8 cellular contexts compared by ENCODE assay signal in genomic region chr7:17298102-17298839, GRCh38. TPM values are rescaled to one million over a fixed set of nuclear protein-coding genes. Genes with fewer than 3 reads are reported as not detected.
A peak's percentile ranks its signal among the peaks of the same experiment; 100 is the strongest.
DNase-seq lines count a peak whose midpoint lies in the region; ATAC-seq and TF ChIP-seq lines count a peak whose summit lies in the region.

Gene AHR (plus strand): TSS chr7:17298652. CDS start chr7:17299265, 613 bp downstream.

- intact Hi-C loops in right lobe of liver (cut with DNase I): loop anchor here in 1 of 2 donors (10.0 kb wide), 1 partner anchor 313 kb away; no protein-coding TSS in a partner anchor

- H3K4me3 ChIP-seq in right lobe of liver: peak within 1 kb of the TSS; percentile 77 to 88 (median 86)

- H3K4me1 ChIP-seq in right lobe of liver: peaks cover 0 to 8% (median 0%) of the 10 kb centered on the region in 4 donors

- 6% methylated on average over 19 of the region's 46 CpGs for WGBS in right lobe of liver (ENCODE audit: insufficient coverage, low coverage, low lambda C conversion rate, missing lambda C conversion rate)

- TF ChIP-seq POLR2A in right lobe of liver (IDR thresholded peaks at IDR 0.05): peak; percentile 96

- TF ChIP-seq CTCF in right lobe of liver (IDR thresholded peaks at IDR 0.05): no peak

- H3K27ac ChIP-seq in right lobe of liver: peak within 1 kb of the TSS; percentile 88 to 96 (median 96)

- no peaks in the 10 kb centered on the region for H3K9me3 ChIP-seq in right lobe of liver

- H3K27me3 ChIP-seq in right lobe of liver: no peaks in the 10 kb centered on the region

- DNase-seq in AG08396 (ENCODE audit: low spot score) (peak; percentile 94), NCI-H524 treated with DMSO at 0.1 percent for 48 hours (lab: John Stamatoyannopoulos, UW) (peak; percentile 10), dermis microvascular lymphatic vessel endothelial cell (ENCODE audit: low read depth in 2 of 2) (peak; percentile 89 to 94), right lobe of liver (peak; percentile 90 to 93 (median 92))
- peak; percentile 76 to 88 for DNase-seq in activated CD4-positive, alpha-beta T cell treated with anti-CD3 and anti-CD28 coated beads, Interleukin-2, amount 50 U/mL, for 24 hours (ENCODE audit: low read depth in 1 of 2, low spot score in 1 of 2)
- DNase-seq in stimulated activated CD4-positive, alpha-beta T cell treated with anti-CD3 and anti-CD28 coated beads, Interleukin-4, amount 100 ng/mL, for 4 hours: peak; percentile 88 to 89

- peak; percentile 76 for ATAC-seq in GM18907 (IDR thresholded peaks at IDR 0.05; ENCODE audit: unreplicated experiment)
- peak; percentile 53 for ATAC-seq in HG03159 (IDR thresholded peaks at IDR 0.05; ENCODE audit: unreplicated experiment)
- peak; percentile 84 to 95 (median 88) for ATAC-seq in right lobe of liver

- no peaks in the 10 kb centered on the region for H3K36me3 ChIP-seq in right lobe of liver

RNA-seq across cellular contexts. Expression of gene AHR, which starts in this region (rescaled TPM):
- 85.4 and 150 TPM in 2 replicates for total RNA-seq in dermis microvascular lymphatic vessel endothelial cell
- total RNA-seq in right lobe of liver: 10 to 100 TPM; 31.2 to 67.9 (median 41.0) TPM

Comparison
In these comparisons a context has a peak if more than half of its experiments do, and no peak if none do; other contexts are left out.
1. Peak in every context shown above with its lines: DNase-seq, ATAC-seq, H3K4me3 ChIP-seq and H3K27ac ChIP-seq.
2. DNase-seq: peak in every context shown above with its lines; median percentile 94 in AG08396; 92 in right lobe of liver; 92 in dermis microvascular lymphatic vessel endothelial cell; 88 in stimulated activated CD4-positive, alpha-beta T cell treated with anti-CD3 and anti-CD28 coated beads, Interleukin-4, amount 100 ng/mL, for 4 hours; 82 in activated CD4-positive, alpha-beta T cell treated with anti-CD3 and anti-CD28 coated beads, Interleukin-2, amount 50 U/mL, for 24 hours; 10 in NCI-H524 treated with DMSO at 0.1 percent for 48 hours.